19 cellular contexts compared by ENCODE assay signal in the genomic region with DNA sequence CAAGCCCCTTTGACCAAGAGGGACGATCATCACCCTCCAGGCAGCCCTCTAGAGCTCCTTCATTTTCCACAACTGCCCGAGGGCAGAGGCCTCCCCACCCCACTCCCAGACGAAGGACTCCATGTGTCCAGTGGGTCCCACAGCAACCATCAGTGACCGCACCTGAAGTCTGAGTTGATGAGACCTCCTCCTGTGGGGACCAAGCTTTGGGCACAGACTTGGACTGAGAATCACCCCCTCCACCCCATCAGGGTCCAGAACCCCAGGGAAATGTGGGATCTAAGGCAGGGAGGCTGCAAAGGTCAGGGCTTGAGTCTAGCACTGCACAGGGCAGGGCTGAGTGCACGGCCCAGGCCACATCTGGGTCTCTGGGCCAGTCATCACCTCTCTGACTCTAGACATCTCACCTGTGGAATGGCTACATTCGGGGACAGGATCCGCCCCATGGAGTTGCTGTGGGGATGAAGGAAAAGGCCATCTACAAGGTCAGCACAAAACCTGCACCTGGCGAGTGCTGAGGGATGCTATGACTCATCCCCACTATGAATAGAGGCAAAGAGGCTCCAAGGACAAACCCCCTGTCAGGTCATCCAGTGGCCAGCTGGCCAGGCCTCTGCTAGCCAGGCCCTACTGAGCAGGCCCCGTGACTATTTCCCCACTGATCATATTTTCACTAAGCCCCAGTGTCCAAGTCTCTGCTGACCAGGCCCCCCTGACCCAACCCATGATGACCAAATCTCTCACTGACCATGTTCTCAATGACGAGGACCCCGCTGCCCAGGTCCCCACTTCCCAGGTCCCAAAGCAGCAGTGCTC. TPM values are rescaled to one million over a fixed set of nuclear protein-coding genes. Genes with fewer than 3 reads are reported as not detected.
DNase-seq lines count a peak whose midpoint lies in the region; ATAC-seq, FAIRE-seq and TF ChIP-seq lines count a peak whose summit lies in the region.
"Had no signal": no experiment of that assay in that cellular context is flagged by ENCODE, and none has a peak within 500 bp of the region (broad histone marks: within the 10 kb centered on the region; RNA-seq: fewer than 3 reads in every experiment).

No MANE protein-coding gene starts in this region.

- no peak overlapping the region for H3K27ac ChIP-seq in astrocyte (ENCODE audit: low read depth, low read length)
- H3K27ac ChIP-seq: breast epithelium, esophagus squamous epithelium, SK-N-MC had no signal

- H3K36me3 Mint-ChIP-seq in CD14-positive monocyte (no peaks in the 10 kb centered on the region), astrocyte (ENCODE audit: low read depth, unreplicated experiment) (no peaks in the 10 kb centered on the region), progenitor cell of endocrine pancreas (ENCODE audit: insufficient read depth) (no peaks in the 10 kb centered on the region)
- H3K36me3 Mint-ChIP-seq in activated naive CD8-positive, alpha-beta T cell treated with anti-CD3 and anti-CD28 coated beads, Interleukin-2, amount 50 U/mL, for 24 hours (ENCODE audit: low read depth), result no peaks in the 10 kb centered on the region
- H3K36me3 Mint-ChIP-seq: activated naive CD8-positive, alpha-beta T cell treated with anti-CD3 and anti-CD28 coated beads for 36 hours; immature natural killer cell had no signal

- peak; percentile 27 for DNase-seq in CD14-positive monocyte (ENCODE audit: low spot score)
- DNase-seq in HTR-8/SVneo (ENCODE audit: insufficient read length, low spot score), result no peak
- peak; percentile 10 for DNase-seq in astrocyte (ENCODE audit: low read depth)
- no peak for DNase-seq in progenitor cell of endocrine pancreas (ENCODE audit: low spot score, unreplicated experiment)
- no peak for DNase-seq in activated CD8-positive, alpha-beta memory T cell treated with anti-CD3 and anti-CD28 coated beads, Interleukin-2, amount 50 U/mL, for 4 hours
- DNase-seq in cerebellar cortex (ENCODE audit: low spot score), result no peak
- DNase-seq in activated naive CD8-positive, alpha-beta T cell treated with anti-CD3 and anti-CD28 coated beads, Interleukin-2, amount 50 U/mL, for 24 hours, result no peak
- DNase-seq: activated naive CD8-positive, alpha-beta T cell treated with anti-CD3 and anti-CD28 coated beads for 36 hours; activated T-cell treated with anti-CD3 and anti-CD28 coated beads, Interleukin-2, amount 50 U/mL, for 24 hours; esophagus squamous epithelium; HFFc6; immature natural killer cell; mesenchymal stem cell; NCI-H187 had no signal

- TF ChIP-seq CTCF in CD14-positive monocyte (IDR thresholded peaks at IDR 0.05) (no peak), astrocyte (IDR thresholded peaks at IDR 0.05; ENCODE audit: insufficient read depth, low read depth, low read length) (no peak), progenitor cell of endocrine pancreas (IDR thresholded peaks at IDR 0.05; ENCODE audit: unreplicated experiment) (no peak)

- H3K9ac ChIP-seq in astrocyte (ENCODE audit: low read length), result no peak overlapping the region

- H3K4me1 ChIP-seq in astrocyte (ENCODE audit: insufficient read depth, low read length), result no peaks in the 10 kb centered on the region
- H3K4me1 ChIP-seq: breast epithelium, esophagus squamous epithelium had no signal

- peak overlapping the region in 1 of 7 donors; percentile 73 for H3K27ac Mint-ChIP-seq in CD14-positive monocyte
- no peak overlapping the region for H3K27ac Mint-ChIP-seq in astrocyte (ENCODE audit: unreplicated experiment)
- H3K27ac Mint-ChIP-seq in progenitor cell of endocrine pancreas, result peak overlapping the region; percentile 57
- no peak overlapping the region for H3K27ac Mint-ChIP-seq in activated naive CD8-positive, alpha-beta T cell treated with anti-CD3 and anti-CD28 coated beads, Interleukin-2, amount 50 U/mL, for 24 hours
- H3K27ac Mint-ChIP-seq: activated naive CD8-positive, alpha-beta T cell treated with anti-CD3 and anti-CD28 coated beads for 36 hours; activated T-cell treated with anti-CD3 and anti-CD28 coated beads, Interleukin-2, amount 50 U/mL, for 24 hours; HFFc6; immature natural killer cell; nephron had no signal

- H3K36me3 ChIP-seq in astrocyte (ENCODE audit: insufficient read depth, low read length), result no peaks in the 10 kb centered on the region
- H3K36me3 ChIP-seq: breast epithelium, esophagus squamous epithelium had no signal

- peak; percentile 26 for FAIRE-seq in HTR-8/SVneo (lab: Jason Lieb, UNC)
- FAIRE-seq in astrocyte (lab: Jason Lieb, UNC), result no peak

- H3K27me3 Mint-ChIP-seq in CD14-positive monocyte (ENCODE audit: low read depth in 3 of 3), result peaks cover 0 to 11% (median 9%) of the 10 kb centered on the region in 3 donors
- peaks cover 29% of the 10 kb centered on the region for H3K27me3 Mint-ChIP-seq in astrocyte (ENCODE audit: low read depth, unreplicated experiment)
- peaks cover 15% of the 10 kb centered on the region for H3K27me3 Mint-ChIP-seq in progenitor cell of endocrine pancreas
- no peaks in the 10 kb centered on the region for H3K27me3 Mint-ChIP-seq in activated naive CD8-positive, alpha-beta T cell treated with anti-CD3 and anti-CD28 coated beads, Interleukin-2, amount 50 U/mL, for 24 hours
- H3K27me3 Mint-ChIP-seq: activated naive CD8-positive, alpha-beta T cell treated with anti-CD3 and anti-CD28 coated beads for 36 hours; activated T-cell treated with anti-CD3 and anti-CD28 coated beads, Interleukin-2, amount 50 U/mL, for 24 hours had no signal

- ATAC-seq in activated naive CD8-positive, alpha-beta T cell treated with anti-CD3 and anti-CD28 coated beads, Interleukin-2, amount 50 U/mL, for 24 hours, result no peak
- ATAC-seq in HG03139 (IDR thresholded peaks at IDR 0.05; ENCODE audit: unreplicated experiment), result no peak

- no peaks in the 10 kb centered on the region for H3K9me3 ChIP-seq in astrocyte (ENCODE audit: insufficient read depth, low read depth, low read length)
- H3K9me3 ChIP-seq: breast epithelium, esophagus squamous epithelium had no signal

- H3K4me2 ChIP-seq in astrocyte (ENCODE audit: low read length), result no peak overlapping the region

- H3K9me3 Mint-ChIP-seq in CD14-positive monocyte, result no peaks in the 10 kb centered on the region
- H3K9me3 Mint-ChIP-seq in astrocyte (ENCODE audit: unreplicated experiment), result no peaks in the 10 kb centered on the region
- H3K9me3 Mint-ChIP-seq in progenitor cell of endocrine pancreas (ENCODE audit: low read depth), result no peaks in the 10 kb centered on the region
- H3K9me3 Mint-ChIP-seq in activated naive CD8-positive, alpha-beta T cell treated with anti-CD3 and anti-CD28 coated beads, Interleukin-2, amount 50 U/mL, for 24 hours, result no peaks in the 10 kb centered on the region
- H3K9me3 Mint-ChIP-seq: activated naive CD8-positive, alpha-beta T cell treated with anti-CD3 and anti-CD28 coated beads for 36 hours; activated T-cell treated with anti-CD3 and anti-CD28 coated beads, Interleukin-2, amount 50 U/mL, for 24 hours; HFFc6; immature natural killer cell; nephron had no signal

- no peak overlapping the region for H3K4me3 Mint-ChIP-seq in CD14-positive monocyte
- H3K4me3 Mint-ChIP-seq in astrocyte (ENCODE audit: unreplicated experiment), result no peak overlapping the region
- no peak overlapping the region for H3K4me3 Mint-ChIP-seq in progenitor cell of endocrine pancreas (ENCODE audit: low read depth)
- H3K4me3 Mint-ChIP-seq in activated naive CD8-positive, alpha-beta T cell treated with anti-CD3 and anti-CD28 coated beads, Interleukin-2, amount 50 U/mL, for 24 hours, result no peak overlapping the region
- H3K4me3 Mint-ChIP-seq: activated naive CD8-positive, alpha-beta T cell treated with anti-CD3 and anti-CD28 coated beads for 36 hours; activated T-cell treated with anti-CD3 and anti-CD28 coated beads, Interleukin-2, amount 50 U/mL, for 24 hours; HFFc6; immature natural killer cell; nephron had no signal

- H3K4me1 Mint-ChIP-seq in CD14-positive monocyte, result peaks cover 2% of the 10 kb centered on the region
- H3K4me1 Mint-ChIP-seq in astrocyte (ENCODE audit: low read depth, unreplicated experiment), result no peaks in the 10 kb centered on the region
- no peaks in the 10 kb centered on the region for H3K4me1 Mint-ChIP-seq in progenitor cell of endocrine pancreas (ENCODE audit: low read depth)
- H3K4me1 Mint-ChIP-seq in activated naive CD8-positive, alpha-beta T cell treated with anti-CD3 and anti-CD28 coated beads, Interleukin-2, amount 50 U/mL, for 24 hours, result no peaks in the 10 kb centered on the region
- H3K4me1 Mint-ChIP-seq: immature natural killer cell had no signal

- peaks cover 4% of the 10 kb centered on the region for H3K27me3 ChIP-seq in astrocyte (ENCODE audit: insufficient read depth, low read length)
- H3K27me3 ChIP-seq: breast epithelium had no signal

- intact Hi-C loops in CD14-positive monocyte (cut with micrococcal nuclease), result no loop called here

- H3K4me3 ChIP-seq in astrocyte (ENCODE audit: insufficient read depth, low read depth, low read length), result no peak overlapping the region
- H3K4me3 ChIP-seq: breast epithelium, esophagus squamous epithelium, SK-N-MC had no signal

- no peak overlapping the region for H2AFZ ChIP-seq in astrocyte (ENCODE audit: low read depth, low read length)

- no peaks in the 10 kb centered on the region for H4K20me1 ChIP-seq in astrocyte (ENCODE audit: insufficient read depth, low read length)

- H3K79me2 ChIP-seq in astrocyte (ENCODE audit: insufficient read depth, low read length), result no peaks in the 10 kb centered on the region

RNA-seq across cellular contexts. Expression of gene TNFRSF13B, which starts 38.4 kb away (rescaled TPM):
- polyA plus RNA-seq in CD14-positive monocyte, result under 1 TPM in 1 of 2 donors, not detected in 1; 0.47 TPM
- total RNA-seq in astrocyte (not detected in 2 replicates), progenitor cell of endocrine pancreas (not detected in 2 replicates)
- total RNA-seq: esophagus squamous epithelium, HFFc6, renal cortical epithelial cell had no signal
- polyA plus RNA-seq: immature natural killer cell had no signal

Comparison
In these comparisons a context has a peak if more than half of its experiments do, and no peak if none do; other contexts are left out.
1. DNase-seq: peak in CD14-positive monocyte (single experiment) and astrocyte (single experiment); none in HTR-8/SVneo (single experiment), progenitor cell of endocrine pancreas (single experiment), activated CD8-positive, alpha-beta memory T cell treated with anti-CD3 and anti-CD28 coated beads, Interleukin-2, amount 50 U/mL, for 4 hours (single experiment), cerebellar cortex (single experiment) and activated naive CD8-positive, alpha-beta T cell treated with anti-CD3 and anti-CD28 coated beads, Interleukin-2, amount 50 U/mL, for 24 hours (single experiment).